ENCODE assay signal across 14 cellular contexts in the genomic region with DNA sequence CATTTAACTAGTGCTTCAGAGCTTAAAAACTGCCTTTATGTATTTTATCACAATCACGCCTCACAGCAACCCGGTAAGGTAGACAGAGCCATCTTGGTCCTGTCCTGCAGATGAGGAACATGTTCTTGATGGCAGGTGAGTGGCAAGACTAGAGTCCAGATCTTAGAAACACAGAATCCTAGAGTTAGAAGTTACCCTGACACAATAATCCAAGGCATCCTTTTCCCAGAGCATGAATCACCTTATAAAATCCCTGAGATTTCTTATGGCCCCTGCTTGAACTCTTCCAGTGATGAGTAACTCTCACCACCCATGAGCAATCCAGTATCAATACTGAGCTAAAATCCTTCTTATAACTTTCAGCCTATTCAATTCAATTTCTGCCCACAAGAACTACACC. TPM values are rescaled to one million over a fixed set of nuclear protein-coding genes. Genes with fewer than 3 reads are reported as not detected.
DNase-seq lines count a peak whose midpoint lies in the region; ATAC-seq, FAIRE-seq and TF ChIP-seq lines count a peak whose summit lies in the region.
"Had no signal": no experiment of that assay in that cellular context is flagged by ENCODE, and none has a peak within 500 bp of the region (broad histone marks: within the 10 kb centered on the region; RNA-seq: fewer than 3 reads in every experiment).

No MANE protein-coding gene starts in this region.

- H3K4me3 ChIP-seq in heart right ventricle = no peak overlapping the region
- H3K4me3 ChIP-seq in WERI-Rb-1 (ENCODE audit: low read depth, low read length) = no peak overlapping the region
- H3K4me3 ChIP-seq in Caco-2 (ENCODE audit: low read depth, low read length) = no peak overlapping the region
- H3K4me3 ChIP-seq: uterus had no signal

- DNase-seq in heart right ventricle = no peak
- no peak for DNase-seq in Right ventricle myocardium superior
- no peak for DNase-seq in WERI-Rb-1
- peak; percentile 80 for DNase-seq in hepatic stellate cell (ENCODE audit: low spot score)
- DNase-seq in urothelium cell line (ENCODE audit: low spot score) = peak; percentile 72
- no peak for DNase-seq in Caco-2
- DNase-seq in activated CD4-positive, alpha-beta T cell treated with anti-CD3 and anti-CD28 coated beads for 1 hour = no peak
- DNase-seq in NCI-H2227 (lab: John Stamatoyannopoulos, UW; ENCODE audit: unreplicated experiment) = no peak
- DNase-seq: activated CD8-positive, alpha-beta memory T cell treated with anti-CD3 and anti-CD28 coated beads, Interleukin-2, amount 50 U/mL, for 4 hours; C1 segment of cervical spinal cord; NCI-H446 treated with DMSO at 0.1 percent for 48 hours; uterus had no signal

- CTCF ChIA-PET in Caco-2 (lab: Charles Lee) = interaction anchor here (0.6 kb wide), 1 partner anchor 318 kb away, joined by 3 read pairs; no protein-coding TSS in a partner anchor

- H3K27me3 ChIP-seq in heart right ventricle = no peaks in the 10 kb centered on the region
- no peaks in the 10 kb centered on the region for H3K27me3 ChIP-seq in WERI-Rb-1 (ENCODE audit: insufficient read depth, low read depth, severe bottlenecking)
- no peaks in the 10 kb centered on the region for H3K27me3 ChIP-seq in Caco-2 (replicated peaks; ENCODE audit: control insufficient read depth, insufficient read depth, low read length)
- H3K27me3 ChIP-seq: neutrophil, uterus had no signal

- H3K36me3 ChIP-seq in heart right ventricle (peaks cover 0 to 83% (median 26%) of the 10 kb centered on the region in 9 donors), WERI-Rb-1 (no peaks in the 10 kb centered on the region), Caco-2 (ENCODE audit: control insufficient read depth, insufficient read depth, low read length) (no peaks in the 10 kb centered on the region)
- H3K36me3 ChIP-seq: uterus had no signal

- no peak overlapping the region for H3K27ac Mint-ChIP-seq in Caco-2 (ENCODE audit: unreplicated experiment)

- intact Hi-C loops in heart right ventricle (cut with DNase I) = no loop called here
- intact Hi-C loops in Right ventricle myocardium superior (cut with DNase I) = no loop called here
- intact Hi-C loops in Caco-2 (cut with micrococcal nuclease; ENCODE audit: unreplicated experiment) = no loop called here

- no peak overlapping the region for H3K4me3 Mint-ChIP-seq in Caco-2 (ENCODE audit: unreplicated experiment)

- H3K4me1 Mint-ChIP-seq in Caco-2 (ENCODE audit: low read depth, unreplicated experiment) = peaks cover 8% of the 10 kb centered on the region

- no peaks in the 10 kb centered on the region for H3K9me3 ChIP-seq in heart right ventricle
- H3K9me3 ChIP-seq in WERI-Rb-1 (ENCODE audit: severe bottlenecking) = no peaks in the 10 kb centered on the region
- no peaks in the 10 kb centered on the region for H3K9me3 ChIP-seq in Caco-2
- H3K9me3 ChIP-seq: neutrophil, uterus had no signal

- FAIRE-seq in urothelium cell line (lab: Jason Lieb, UNC) = no peak

- no peaks in the 10 kb centered on the region for H3K36me3 Mint-ChIP-seq in Caco-2 (ENCODE audit: insufficient read depth, unreplicated experiment)

- no peaks in the 10 kb centered on the region for H3K27me3 Mint-ChIP-seq in Caco-2 (ENCODE audit: insufficient read depth, unreplicated experiment)

- no peak for TF ChIP-seq CTCF in heart right ventricle (IDR thresholded peaks at IDR 0.05)
- TF ChIP-seq CTCF in WERI-Rb-1 (IDR thresholded peaks at IDR 0.05; ENCODE audit: low read depth, low read length) = no peak
- TF ChIP-seq CTCF in Caco-2 (IDR thresholded peaks at IDR 0.05; ENCODE audit: insufficient read depth in 1 of 2, low read depth in 1 of 2, low read length in 1 of 2, severe bottlenecking in 1 of 2, unreplicated experiment in 1 of 2) = no peak

- POLR2A ChIA-PET in Caco-2 (lab: Charles Lee) = no interaction called here

- peaks cover 10% of the 10 kb centered on the region for H3K9me3 Mint-ChIP-seq in Caco-2 (ENCODE audit: unreplicated experiment)

- H3K27ac ChIP-seq in heart right ventricle (peak overlapping the region in 8 of 10 donors; percentile 8 to 98 (median 94)), WERI-Rb-1 (peak overlapping the region; percentile 7; the same call in 1 of the 2 replicates)
- H3K27ac ChIP-seq: neutrophil had no signal

- BruUV-seq in Caco-2 (replicated peaks; lab: Mats Ljungman, UMichigan) = no TSS peak

- ATAC-seq in heart right ventricle (no peak), Right ventricle myocardium superior (ENCODE audit: poor library complexity) (no peak)

- 60 to 83% methylated on average over 2 of the region's 2 CpGs for WGBS in heart right ventricle, 2 donors

- H3K4me1 ChIP-seq in heart right ventricle = peaks cover 23 to 92% (median 76%) of the 10 kb centered on the region in 9 donors
- H3K4me1 ChIP-seq in Caco-2 = peaks cover 8% of the 10 kb centered on the region; the same call in 1 of the 2 replicates

RNA-seq across cellular contexts. Expression of gene POPDC2, which starts 16.9 kb away (rescaled TPM):
- total RNA-seq in heart right ventricle = 100 to 1,000 TPM; 598 to 928 (median 732) TPM
- 100 to 1,000 TPM; 351 to 805 TPM for polyA plus RNA-seq in heart right ventricle
- 538 TPM for total RNA-seq in Right ventricle myocardium superior
- total RNA-seq in Caco-2 (2022) = 0.77 and 1.4 TPM in 2 replicates

RNA-seq across cellular contexts. Expression of gene COX17, which starts 33.7 kb away (rescaled TPM):
- total RNA-seq in heart right ventricle = 100 to 1,000 TPM in 6 of 10 donors, 10 to 100 TPM in 4; 76.2 to 175 (median 107) TPM
- polyA plus RNA-seq in heart right ventricle = 100 to 1,000 TPM; 228 to 733 TPM
- 168 TPM for total RNA-seq in Right ventricle myocardium superior
- total RNA-seq in Caco-2 (2022) = 43.6 and 44.9 TPM in 2 replicates

RNA-seq across cellular contexts. Expression of gene PLA1A, which starts 45.8 kb away (rescaled TPM):
- total RNA-seq in heart right ventricle (10 to 100 TPM in 1 of 10 donors, 1 to 10 TPM in 6, under 1 TPM in 3; 0.55 to 19.3 (median 1.9) TPM), Right ventricle myocardium superior (1.6 TPM), Caco-2 (2022) (0.46 and 0.75 TPM in 2 replicates)
- polyA plus RNA-seq in heart right ventricle = 1 to 10 TPM; 1.1 to 3.7 TPM

RNA-seq across cellular contexts. Expression of gene CFAP91, which starts 59.3 kb away (rescaled TPM):
- total RNA-seq in heart right ventricle (under 1 TPM; 0.19 to 0.92 (median 0.49) TPM), Right ventricle myocardium superior (0.75 TPM), Caco-2 (2022) (not detected in 2 replicates)
- 1 to 10 TPM in 1 of 2 donors, under 1 TPM in 1; 0.25 to 1.6 TPM for polyA plus RNA-seq in heart right ventricle
- total RNA-seq: chondrocyte had no signal

Comparison
In these comparisons a context has a peak if more than half of its experiments do, and no peak if none do; other contexts are left out.
1. DNase-seq: peak in hepatic stellate cell (single experiment) and urothelium cell line (single experiment); none in heart right ventricle (0 of 2), Right ventricle myocardium superior (single experiment), WERI-Rb-1 (single experiment), Caco-2 (0 of 2), activated CD4-positive, alpha-beta T cell treated with anti-CD3 and anti-CD28 coated beads for 1 hour (single experiment) and NCI-H2227 (single experiment).
2. RNA of gene POPDC2, which starts 16.9 kb away (total RNA-seq): 598 to 928 TPM in heart right ventricle and 538 TPM in Right ventricle myocardium superior (single experiment); 0.77 to 1.4 TPM in Caco-2; every median in the first group is over 100 times any median in the second.